30 cellular contexts compared by ENCODE assay signal in genomic region chr3:17551333-17551732, GRCh38.
DNase-seq lines count a peak whose midpoint lies in the region; ATAC-seq, FAIRE-seq and TF ChIP-seq lines count a peak whose summit lies in the region.
"Had no signal": no experiment of that assay in that cellular context is flagged by ENCODE, and none has a peak within 500 bp of the region (broad histone marks: within the 10 kb centered on the region; RNA-seq: fewer than 3 reads in every experiment).

No MANE protein-coding gene starts in this region.

- H3K27ac Mint-ChIP-seq in T-helper 17 cell, result no peak overlapping the region
- H3K27ac Mint-ChIP-seq: activated B cell treated with CpG ODN at 0.5 μM for 24 hours; activated CD4-positive, alpha-beta T cell treated with anti-CD3 and anti-CD28 coated beads, Interleukin-2, amount 10 ng/mL, durations not matched to agents 7 days and 5 days; activated naive CD8-positive, alpha-beta T cell; T-cell had no signal

- no peak overlapping the region for H3K9ac ChIP-seq in keratinocyte (ENCODE audit: control insufficient read depth, extremely low read depth, insufficient read depth, low read length)
- H3K9ac ChIP-seq: GM23248 had no signal

- no peaks in the 10 kb centered on the region for H3K9me1 ChIP-seq in keratinocyte (ENCODE audit: control insufficient read depth, extremely low read depth, insufficient read depth, low read length)

- ATAC-seq in GM18511 (IDR thresholded peaks at IDR 0.05; ENCODE audit: unreplicated experiment) (no peak), HG03280 (IDR thresholded peaks at IDR 0.05; ENCODE audit: unreplicated experiment) (no peak), T-helper 17 cell (no peak), pancreas (no peak)
- ATAC-seq: T-cell had no signal

- no peak overlapping the region for H3K4me2 ChIP-seq in keratinocyte (ENCODE audit: control insufficient read depth, extremely low read depth, insufficient read depth, low read depth, low read length)

- intact Hi-C loops in pancreas (cut with DNase I), result no loop called here

- no peaks in the 10 kb centered on the region for H3K79me2 ChIP-seq in keratinocyte (ENCODE audit: control insufficient read depth, insufficient read depth, low read length)

- no peaks in the 10 kb centered on the region for H3K27me3 Mint-ChIP-seq in T-helper 17 cell
- H3K27me3 Mint-ChIP-seq: activated B cell treated with CpG ODN at 0.5 μM for 24 hours; activated CD4-positive, alpha-beta T cell treated with anti-CD3 and anti-CD28 coated beads, Interleukin-2, amount 10 ng/mL, durations not matched to agents 7 days and 5 days; activated naive CD8-positive, alpha-beta T cell; naive B cell; T-cell had no signal

- no peak overlapping the region for H3K27ac ChIP-seq in keratinocyte (ENCODE audit: control insufficient read depth, insufficient read depth, low read length)
- no peak overlapping the region for H3K27ac ChIP-seq in pancreas
- H3K27ac ChIP-seq: GM23248, neutrophil, suprapubic skin, upper lobe of left lung had no signal

- H2AFZ ChIP-seq in keratinocyte (ENCODE audit: control insufficient read depth, low read length), result no peak overlapping the region
- H2AFZ ChIP-seq: GM23248 had no signal

- WGBS in pancreas, 2 donors, result 83 to 90% methylated on average over 2 of the region's 2 CpGs

- H3K36me3 ChIP-seq in keratinocyte (ENCODE audit: control insufficient read depth in 2 of 2, extremely low read depth in 1 of 2, insufficient read depth in 2 of 2, low read length in 2 of 2) (no peaks in the 10 kb centered on the region), pancreas (no peaks in the 10 kb centered on the region)
- H3K36me3 ChIP-seq: neutrophil, suprapubic skin, upper lobe of left lung had no signal

- no peak for DNase-seq in D721Med (ENCODE audit: insufficient read length, low spot score)
- DNase-seq in NCI-H146 (lab: John Stamatoyannopoulos, UW), result peak; percentile 2
- peak; percentile 77 for DNase-seq in SK-N-DZ (ENCODE audit: low spot score)
- DNase-seq in keratinocyte (ENCODE audit: low read depth, low spot score), result no peak
- no peak for DNase-seq in T-helper 17 cell
- DNase-seq in pancreas, result no peak
- DNase-seq: activated B cell treated with CpG ODN at 0.5 μM for 24 hours; activated CD4-positive, alpha-beta T cell treated with anti-CD3 and anti-CD28 coated beads, Interleukin-2, amount 10 ng/mL, durations not matched to agents 7 days and 5 days; activated effector memory CD4-positive, alpha-beta T cell treated with anti-CD3 and anti-CD28 coated beads, Interleukin-2, amount 50 U/mL, for 16 hours; activated T-cell treated with anti-CD3 and anti-CD28 coated beads, Interleukin-2, amount 50 U/mL, for 1 hour; aorta; C1 segment of cervical spinal cord; caudate nucleus; cortex of kidney; effector memory CD4-positive, alpha-beta T cell; GM23248; IMR-90; kidney; midbrain; naive B cell; NCI-H1694; NCI-H774; stimulated activated naive CD4-positive, alpha-beta T cell; T-cell; upper lobe of left lung had no signal

- no peaks in the 10 kb centered on the region for H4K20me1 ChIP-seq in keratinocyte (ENCODE audit: control insufficient read depth, extremely low read depth, insufficient read depth, low read length)

- no peak overlapping the region for H3K4me3 Mint-ChIP-seq in T-helper 17 cell
- H3K4me3 Mint-ChIP-seq: activated B cell treated with CpG ODN at 0.5 μM for 24 hours; activated CD4-positive, alpha-beta T cell treated with anti-CD3 and anti-CD28 coated beads, Interleukin-2, amount 10 ng/mL, durations not matched to agents 7 days and 5 days; activated naive CD8-positive, alpha-beta T cell; naive B cell; T-cell had no signal

- no peaks in the 10 kb centered on the region for H3K9me3 ChIP-seq in keratinocyte (ENCODE audit: control insufficient read depth, low read depth, low read length)
- H3K9me3 ChIP-seq in T-helper 17 cell (ENCODE audit: control insufficient read depth, low read length, poor library complexity, severe bottlenecking), result no peaks in the 10 kb centered on the region
- no peaks in the 10 kb centered on the region for H3K9me3 ChIP-seq in pancreas
- H3K9me3 ChIP-seq: neutrophil, suprapubic skin, upper lobe of left lung had no signal

- FAIRE-seq in D721Med (lab: Jason Lieb, UNC), result peak; percentile 87
- FAIRE-seq in keratinocyte (lab: Jason Lieb, UNC), result peak; percentile 44
- no peak for FAIRE-seq in pancreas (lab: Jason Lieb, UNC)
- FAIRE-seq: kidney had no signal

- H3K27me3 ChIP-seq in keratinocyte (ENCODE audit: control insufficient read depth, extremely low read depth, insufficient read depth, low read length) (no peaks in the 10 kb centered on the region), pancreas (no peaks in the 10 kb centered on the region)
- H3K27me3 ChIP-seq: neutrophil, suprapubic skin, upper lobe of left lung had no signal

- H3K36me3 Mint-ChIP-seq in T-helper 17 cell (ENCODE audit: low read depth), result no peaks in the 10 kb centered on the region

- TF ChIP-seq CTCF in D721Med (IDR thresholded peaks at IDR 0.05; ENCODE audit: insufficient read depth, missing control alignments) (no peak), keratinocyte (optimal IDR thresholded peaks at IDR 0.05 in 1 of 3, IDR thresholded peaks at IDR 0.05 in 1 of 3, conservative IDR thresholded peaks at IDR 0.05 in 1 of 3; ENCODE audit: extremely low read depth in 1 of 3, insufficient read depth in 2 of 3, low read length in 3 of 3) (no peak), pancreas (IDR thresholded peaks at IDR 0.05) (no peak)

- H3K4me1 Mint-ChIP-seq in T-helper 17 cell, result peaks cover 7% of the 10 kb centered on the region
- H3K4me1 Mint-ChIP-seq: activated CD4-positive, alpha-beta T cell treated with anti-CD3 and anti-CD28 coated beads, Interleukin-2, amount 10 ng/mL, durations not matched to agents 7 days and 5 days had no signal

- H3K4me1 ChIP-seq in keratinocyte (ENCODE audit: control insufficient read depth, extremely low read depth, insufficient read depth, low read length), result no peaks in the 10 kb centered on the region
- peaks cover 0 to 9% (median 7%) of the 10 kb centered on the region in 3 donors for H3K4me1 ChIP-seq in pancreas

- no peak overlapping the region for H3K4me3 ChIP-seq in keratinocyte (ENCODE audit: control insufficient read depth in 2 of 3, extremely low read depth in 1 of 3, insufficient read depth in 2 of 3, low read depth in 1 of 3, low read length in 3 of 3)
- H3K4me3 ChIP-seq in pancreas, result no peak overlapping the region
- H3K4me3 ChIP-seq: GM23248, suprapubic skin, upper lobe of left lung had no signal

- dilution Hi-C loops in keratinocyte (cut with MboI; ENCODE audit: extremely low pct_ligation_motif_present, low sequenced_read_pairs), result no loop called here

Comparison
In these comparisons a context has a peak if more than half of its experiments do, and no peak if none do; other contexts are left out.
1. DNase-seq: peak in NCI-H146 (single experiment) and SK-N-DZ (single experiment); none in D721Med (single experiment), keratinocyte (single experiment), T-helper 17 cell (0 of 3) and pancreas (0 of 6).